Comparison of ENCODE assay signal across 14 cellular contexts in the genomic region with DNA sequence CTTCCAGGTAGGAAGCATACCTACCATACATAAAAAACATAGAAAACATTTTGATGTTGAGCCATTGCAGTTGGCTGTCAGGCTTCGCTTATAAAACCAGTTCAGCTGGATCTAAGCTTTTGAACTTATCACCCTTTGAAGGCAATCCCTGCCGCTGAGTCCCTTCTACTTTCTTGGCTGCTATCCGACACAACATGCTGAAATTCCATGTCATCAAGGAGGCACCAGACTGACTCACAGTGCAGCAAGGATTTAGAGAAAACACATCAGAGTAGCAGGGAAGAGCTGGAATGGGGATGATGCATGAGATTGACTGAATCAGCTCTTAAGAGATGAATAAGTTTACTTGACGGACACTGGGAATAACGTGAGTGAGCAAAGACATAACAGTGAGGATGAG.
DNase-seq lines count a peak whose midpoint lies in the region; ATAC-seq and TF ChIP-seq lines count a peak whose summit lies in the region.
"Had no signal": no experiment of that assay in that cellular context is flagged by ENCODE, and none has a peak within 500 bp of the region (broad histone marks: within the 10 kb centered on the region; RNA-seq: fewer than 3 reads in every experiment).

No MANE protein-coding gene starts in this region.

- no peak overlapping the region for H3K27ac ChIP-seq in testis

- POLR2A ChIA-PET in AG04449 (lab: Yijun Ruan, JAX) (no interaction called here), MCF 10A (lab: Yijun Ruan, JAX) (interaction anchor here (1.1 to 1.2 kb wide), 2 partner anchors 9 to 138 kb away, joined by 3 to 4 read pairs; no protein-coding TSS in a partner anchor)

- H3K27me3 ChIP-seq in testis = no peaks in the 10 kb centered on the region
- H3K27me3 ChIP-seq: BE2C had no signal

- BruUV-seq in MCF 10A (replicated peaks; lab: Mats Ljungman, UMichigan) = no TSS peak

- TF ChIP-seq CTCF in AG04449 (IDR thresholded peaks at IDR 0.05; ENCODE audit: insufficient read depth, low read length, missing control alignments) (no peak), MCF 10A (IDR thresholded peaks at IDR 0.05; ENCODE audit: unreplicated experiment) (no peak), testis (IDR thresholded peaks at IDR 0.05) (no peak)

- no peaks in the 10 kb centered on the region for H3K27me3 Mint-ChIP-seq in MCF 10A (ENCODE audit: insufficient read depth, unreplicated experiment)
- H3K27me3 Mint-ChIP-seq in activated T-cell treated with anti-CD3 and anti-CD28 coated beads, Interleukin-2, amount 50 U/mL, for 72 hours (ENCODE audit: low read depth) = no peaks in the 10 kb centered on the region

- H3K4me3 ChIP-seq in AG04449 (ENCODE audit: low read depth, low read length) (no peak overlapping the region), testis (no peak overlapping the region)

- CTCF ChIA-PET in AG04449 (lab: Yijun Ruan, JAX) (no interaction called here), MCF 10A (lab: Yijun Ruan, JAX) (no interaction called here)

- 79 to 86% methylated on average over 5 of the region's 5 CpGs for WGBS in testis, 2 donors

- H3K4me1 ChIP-seq in testis = no peaks in the 10 kb centered on the region

- peaks cover 21% of the 10 kb centered on the region for H3K4me1 Mint-ChIP-seq in MCF 10A (ENCODE audit: insufficient read depth, unreplicated experiment)
- no peaks in the 10 kb centered on the region for H3K4me1 Mint-ChIP-seq in activated T-cell treated with anti-CD3 and anti-CD28 coated beads, Interleukin-2, amount 50 U/mL, for 72 hours (ENCODE audit: low read depth)

- H3K27ac Mint-ChIP-seq in MCF 10A (ENCODE audit: low read depth, unreplicated experiment) = no peak overlapping the region
- no peak overlapping the region for H3K27ac Mint-ChIP-seq in activated T-cell treated with anti-CD3 and anti-CD28 coated beads, Interleukin-2, amount 50 U/mL, for 72 hours
- H3K27ac Mint-ChIP-seq: activated CD4-positive, alpha-beta memory T cell treated with anti-CD3 and anti-CD28 coated beads, Interleukin-2, amount 10 ng/mL, durations not matched to agents 7 days and 5 days; activated naive CD8-positive, alpha-beta T cell treated with anti-CD3 and anti-CD28 coated beads, Interleukin-2, amount 50 U/mL, for 24 hours had no signal

- intact Hi-C loops in MCF 10A (cut with micrococcal nuclease) = no loop called here
- intact Hi-C loops in testis (cut with DNase I; ENCODE audit: low total_unique reads) = no loop called here

- DNase-seq in AG04449 (ENCODE audit: low read depth, low spot score) = peak; percentile 89
- DNase-seq in HS-5 (ENCODE audit: low read depth) = peak; percentile 83
- peak; percentile 81 for DNase-seq in MCF 10A (ENCODE audit: unreplicated experiment)
- DNase-seq in left kidney (ENCODE audit: low read depth, low spot score) = peak; percentile 16
- no peak for DNase-seq in testis
- DNase-seq in activated T-cell treated with anti-CD3 and anti-CD28 coated beads, Interleukin-2, amount 50 U/mL, for 72 hours = no peak
- no peak for DNase-seq in activated effector memory CD4-positive, alpha-beta T cell treated with anti-CD3 and anti-CD28 coated beads, Interleukin-2, amount 50 U/mL, for 16 hours
- DNase-seq: activated CD4-positive, alpha-beta memory T cell treated with anti-CD3 and anti-CD28 coated beads, Interleukin-2, amount 10 ng/mL, durations not matched to agents 7 days and 5 days; activated naive CD8-positive, alpha-beta T cell treated with anti-CD3 and anti-CD28 coated beads, Interleukin-2, amount 50 U/mL, for 24 hours; BE2C; NCI-H1048; NCI-H524; right cardiac atrium had no signal

- no peaks in the 10 kb centered on the region for H3K9me3 Mint-ChIP-seq in MCF 10A (ENCODE audit: unreplicated experiment)
- H3K9me3 Mint-ChIP-seq in activated T-cell treated with anti-CD3 and anti-CD28 coated beads, Interleukin-2, amount 50 U/mL, for 72 hours = peaks cover 2 to 11% of the 10 kb centered on the region in 2 donors
- H3K9me3 Mint-ChIP-seq: activated CD4-positive, alpha-beta memory T cell treated with anti-CD3 and anti-CD28 coated beads, Interleukin-2, amount 10 ng/mL, durations not matched to agents 7 days and 5 days had no signal

- no peak overlapping the region for H3K4me3 Mint-ChIP-seq in MCF 10A (ENCODE audit: unreplicated experiment)
- no peak overlapping the region for H3K4me3 Mint-ChIP-seq in activated T-cell treated with anti-CD3 and anti-CD28 coated beads, Interleukin-2, amount 50 U/mL, for 72 hours
- H3K4me3 Mint-ChIP-seq: activated CD4-positive, alpha-beta memory T cell treated with anti-CD3 and anti-CD28 coated beads, Interleukin-2, amount 10 ng/mL, durations not matched to agents 7 days and 5 days; activated naive CD8-positive, alpha-beta T cell treated with anti-CD3 and anti-CD28 coated beads, Interleukin-2, amount 50 U/mL, for 24 hours had no signal

- H3K9me3 ChIP-seq in testis = no peaks in the 10 kb centered on the region
- H3K9me3 ChIP-seq: BE2C had no signal

- TF ChIP-seq POLR2A in testis (IDR thresholded peaks at IDR 0.05) = no peak

- no peak for ATAC-seq in HG02970 (IDR thresholded peaks at IDR 0.05; ENCODE audit: low FRiP score, unreplicated experiment)
- no peak for ATAC-seq in activated T-cell treated with anti-CD3 and anti-CD28 coated beads, Interleukin-2, amount 50 U/mL, for 72 hours (replicated peaks in 1 of 2)
- ATAC-seq: activated naive CD8-positive, alpha-beta T cell treated with anti-CD3 and anti-CD28 coated beads, Interleukin-2, amount 50 U/mL, for 24 hours had no signal

- H3K36me3 ChIP-seq in testis (ENCODE audit: low read depth, missing control alignments) = no peaks in the 10 kb centered on the region
- H3K36me3 ChIP-seq: BE2C had no signal

- H3K36me3 Mint-ChIP-seq in MCF 10A (ENCODE audit: insufficient read depth, unreplicated experiment) = no peaks in the 10 kb centered on the region
- no peaks in the 10 kb centered on the region for H3K36me3 Mint-ChIP-seq in activated T-cell treated with anti-CD3 and anti-CD28 coated beads, Interleukin-2, amount 50 U/mL, for 72 hours (ENCODE audit: insufficient read depth in 2 of 2)

Comparison
In these comparisons a context has a peak if more than half of its experiments do, and no peak if none do; other contexts are left out.
1. DNase-seq: peak in AG04449 (single experiment), HS-5 (single experiment), MCF 10A (single experiment) and left kidney (single experiment); none in testis (single experiment), activated T-cell treated with anti-CD3 and anti-CD28 coated beads, Interleukin-2, amount 50 U/mL, for 72 hours (0 of 2) and activated effector memory CD4-positive, alpha-beta T cell treated with anti-CD3 and anti-CD28 coated beads, Interleukin-2, amount 50 U/mL, for 16 hours (single experiment).